Comparison of ENCODE assay signal across 1 cellular context in genomic region chr3:160399347-160400047, GRCh38.
A peak's percentile ranks its signal among the peaks of the same experiment; 100 is the strongest.
TF ChIP-seq lines count a peak whose summit lies in the region.

SMC4 (plus strand) TSS chr3:160399650; CDS start chr3:160400827, 1,177 bp downstream.

TF ChIP-seq in K562, 482 proteins besides CTCF, POLR2A, EP300 and RAD21 (continued from another document and continues in another):
- TF ChIP-seq ZNF280B (CRISPR knock-in tag; IDR thresholded peaks at IDR 0.05) (no peak), MECOM (CRISPR knock-in tag; IDR thresholded peaks at IDR 0.05) (no peak), TSC22D4 (tag; IDR thresholded peaks at IDR 0.05) (no peak), RB1 (IDR thresholded peaks at IDR 0.05; ENCODE audit: low read depth) (peak; percentile 47; the same call in 1 of the 2 replicates), C11orf30 (IDR thresholded peaks at IDR 0.05; ENCODE audit: low read depth) (no peak), TAL1 (IDR thresholded peaks at IDR 0.05) (no peak), RBM22 (IDR thresholded peaks at IDR 0.05; ENCODE audit: low read depth, low read length, poor library complexity, severe bottlenecking) (no peak), ZNF707 (CRISPR knock-in tag; conservative IDR thresholded peaks at IDR 0.05) (no peak), KLF13 (tag; IDR thresholded peaks at IDR 0.05; ENCODE audit: borderline replicate concordance, low read depth) (no peak), CBFA2T2 (conservative IDR thresholded peaks at IDR 0.05) (no peak), MYBL2 (IDR thresholded peaks at IDR 0.05; ENCODE audit: low read depth) (peak; percentile 100), MYBL2 (CRISPR knock-in tag; IDR thresholded peaks at IDR 0.05; ENCODE audit: borderline replicate concordance) (peak; percentile 78; the same call in 1 of the 2 replicates), FOXJ3 (CRISPR knock-in tag; IDR thresholded peaks at IDR 0.05) (no peak), ZC3H11A (IDR thresholded peaks at IDR 0.05; ENCODE audit: low read depth, low read length) (no peak), U2AF1 (optimal IDR thresholded peaks at IDR 0.05; ENCODE audit: low read depth, low read length) (no peak), TOE1 (IDR thresholded peaks at IDR 0.05; ENCODE audit: borderline replicate concordance) (peak; percentile 69; the same call in 1 of the 2 replicates), TOE1 (CRISPR knock-in tag; IDR thresholded peaks at IDR 0.05; ENCODE audit: borderline replicate concordance, low read depth) (no peak), NFIX (CRISPR knock-in tag; IDR thresholded peaks at IDR 0.05; ENCODE audit: low read depth) (no peak), RAD51 (IDR thresholded peaks at IDR 0.05; ENCODE audit: borderline replicate concordance, low read depth) (no peak), HDAC6 (IDR thresholded peaks at IDR 0.05; ENCODE audit: low read depth, low read length) (no peak), ZBED1 (IDR thresholded peaks at IDR 0.05) (no peak), TRIM28 (IDR thresholded peaks at IDR 0.05) (no peak), SMARCA4 (IDR thresholded peaks at IDR 0.05) (no peak), ATF3 (IDR thresholded peaks at IDR 0.05) (no peak), ATF3 (CRISPR knock-in tag; conservative IDR thresholded peaks at IDR 0.05) (peak; percentile 55; the same call in 1 of the 2 replicates), ZNF780A (CRISPR knock-in tag; IDR thresholded peaks at IDR 0.05) (no peak), ZNF316 (IDR thresholded peaks at IDR 0.05) (no peak), FOXP1 (CRISPR knock-in tag; IDR thresholded peaks at IDR 0.05) (no peak), ZNF253 (CRISPR knock-in tag; conservative IDR thresholded peaks at IDR 0.05) (no peak), GTF3C2 (IDR thresholded peaks at IDR 0.05; ENCODE audit: borderline replicate concordance, extremely low read depth, insufficient read length) (no peak), ZBTB12 (CRISPR knock-in tag; IDR thresholded peaks at IDR 0.05) (no peak), PHF20 (IDR thresholded peaks at IDR 0.05; ENCODE audit: partially characterized antibody) (no peak), SPI1 (IDR thresholded peaks at IDR 0.05; ENCODE audit: borderline replicate concordance, low read depth, low read length) (no peak), THRB (CRISPR knock-in tag; conservative IDR thresholded peaks at IDR 0.05) (no peak), BRCA1 (IDR thresholded peaks at IDR 0.05) (no peak), BRCA1 (CRISPR knock-in tag; IDR thresholded peaks at IDR 0.05) (no peak), ZNF274 (IDR thresholded peaks at IDR 0.05; ENCODE audit: borderline replicate concordance, low read depth, low read length) (no peak), DMBX1 (CRISPR knock-in tag; IDR thresholded peaks at IDR 0.05; ENCODE audit: borderline replicate concordance) (no peak), CHD2 (IDR thresholded peaks at IDR 0.05; ENCODE audit: low read depth, low read length) (no peak), CHCHD3 (CRISPR knock-in tag; IDR thresholded peaks at IDR 0.05) (no peak), ZSCAN29 (IDR thresholded peaks at IDR 0.05) (peak; percentile 53; the same call in 1 of the 2 replicates), ZBTB17 (CRISPR knock-in tag; IDR thresholded peaks at IDR 0.05) (no peak), NR2F6 (CRISPR knock-in tag; IDR thresholded peaks at IDR 0.05) (no peak), HDAC8 (tag; IDR thresholded peaks at IDR 0.05) (no peak), XRCC5 (IDR thresholded peaks at IDR 0.05; ENCODE audit: low read depth, low read length) (no peak), MAZ (CRISPR knock-in tag; conservative IDR thresholded peaks at IDR 0.05 in 1 of 2, IDR thresholded peaks at IDR 0.05 in 1 of 2) (no peak; a peak in 1 of 4 replicates), BRD9 (IDR thresholded peaks at IDR 0.05; ENCODE audit: low read depth, partially characterized antibody) (peak; percentile 82), MAFG (tag; conservative IDR thresholded peaks at IDR 0.05) (no peak), DIDO1 (tag; IDR thresholded peaks at IDR 0.05; ENCODE audit: low read depth) (no peak), BRF2 (IDR thresholded peaks at IDR 0.05; ENCODE audit: borderline replicate concordance, insufficient read depth, insufficient read length) (no peak), GATAD2A (IDR thresholded peaks at IDR 0.05) (no peak), ZNF696 (CRISPR knock-in tag; conservative IDR thresholded peaks at IDR 0.05) (no peak), TBL1XR1 (IDR thresholded peaks at IDR 0.05; ENCODE audit: low read length in 2 of 2) (peak in 1 of 2 experiments; percentile 44; a peak in 2 of 4 replicates), HMBOX1 (IDR thresholded peaks at IDR 0.05) (0 out of 2 replicates have a peak, but pooled peaks have one; percentile 22), POLR3A (IDR thresholded peaks at IDR 0.05; ENCODE audit: borderline replicate concordance, extremely low read depth, insufficient read depth, insufficient read length) (no peak), SREBF2 (CRISPR knock-in tag; IDR thresholded peaks at IDR 0.05) (no peak), CTBP1 (IDR thresholded peaks at IDR 0.05; ENCODE audit: borderline replicate concordance) (no peak), CREB5 (CRISPR knock-in tag; IDR thresholded peaks at IDR 0.05) (no peak), HDAC2 (IDR thresholded peaks at IDR 0.05) (peak; percentile 32; the same call in 1 of the 2 replicates), ILK (tag; IDR thresholded peaks at IDR 0.05; ENCODE audit: borderline replicate concordance, low read depth) (no peak), STAT5A (IDR thresholded peaks at IDR 0.05; ENCODE audit: borderline replicate concordance, low read length) (peak; percentile 36; the same call in 1 of the 2 replicates), WHSC1 (IDR thresholded peaks at IDR 0.05; ENCODE audit: low read length) (no peak), MCM7 (IDR thresholded peaks at IDR 0.05) (no peak), ZFP30 (CRISPR knock-in tag; IDR thresholded peaks at IDR 0.05; ENCODE audit: borderline replicate concordance) (no peak), HOMEZ (CRISPR knock-in tag; IDR thresholded peaks at IDR 0.05) (no peak), ZNF766 (CRISPR knock-in tag; conservative IDR thresholded peaks at IDR 0.05) (no peak)
